Comparison of ENCODE assay signal across 1 cellular context in genomic region chr2:207746131-207746530, GRCh38.
TF ChIP-seq lines count a peak whose summit lies in the region.

No MANE protein-coding gene starts in this region.

TF ChIP-seq in IMR-90, 13 proteins besides CTCF, POLR2A, EP300 and RAD21:
- TF ChIP-seq CHD1 (IDR thresholded peaks at IDR 0.05; ENCODE audit: low read depth, low read length) (no peak), SMC3 (IDR thresholded peaks at IDR 0.05; ENCODE audit: low read depth, low read length) (peak; percentile 98)
TF ChIP-seq in IMR-90: peak in this region for 1.
